8 cellular contexts compared by ENCODE assay signal in genomic region chr4:26321326-26322276, GRCh38. TPM values are rescaled to one million over a fixed set of nuclear protein-coding genes. Genes with fewer than 3 reads are reported as not detected.
A peak's percentile ranks its signal among the peaks of the same experiment; 100 is the strongest.
DNase-seq lines count a peak whose midpoint lies in the region; ATAC-seq, FAIRE-seq and TF ChIP-seq lines count a peak whose summit lies in the region.

No MANE protein-coding gene starts in this region.

- ATAC-seq in pancreas = no peak
- ATAC-seq in HG03469 (IDR thresholded peaks at IDR 0.05; ENCODE audit: unreplicated experiment) = no peak

- TF ChIP-seq CTCF in GM06990 (IDR thresholded peaks at IDR 0.05; ENCODE audit: insufficient read depth, low read length, poor library complexity, severe bottlenecking) (no peak), pancreas (IDR thresholded peaks at IDR 0.05) (no peak), GM10248 (IDR thresholded peaks at IDR 0.05; ENCODE audit: control extremely low read depth, extremely low read depth, low read depth, missing control alignments) (no peak)

- 1% methylated on average over 49 to 58 of the region's 58 CpGs for WGBS in pancreas, 2 donors

- DNase-seq in GM06990 (ENCODE audit: extremely low read depth, insufficient read length) (peak; percentile 47), NCI-H2227 (lab: John Stamatoyannopoulos, UW; ENCODE audit: unreplicated experiment) (peak; percentile 47), fibroblast of peridontal ligament (ENCODE audit: extremely low read depth) (peak; percentile 43), pancreas (peak in 4 of 6 donors; percentile 18 to 68 (median 40)), GM10248 (ENCODE audit: extremely low spot score) (no peak), AML-193 (lab: John Stamatoyannopoulos, UW) (no peak)
- peak; percentile 55 to 61 for DNase-seq in activated T-cell treated with anti-CD3 and anti-CD28 coated beads, Interleukin-2, amount 50 U/mL, for 48 hours

- H3K4me3 ChIP-seq in GM06990 (replicated peaks; ENCODE audit: low read depth, low read length) (peak overlapping the region; percentile 69), pancreas (peak overlapping the region; percentile 37 to 68 (median 55))

- intact Hi-C loops in pancreas (cut with DNase I) = no loop called here

- H3K36me3 ChIP-seq in GM06990 (ENCODE audit: control insufficient read depth, insufficient read depth, low read length) (no peaks in the 10 kb centered on the region), pancreas (no peaks in the 10 kb centered on the region)

- H3K27ac ChIP-seq in pancreas = peak overlapping the region in 3 of 4 donors; percentile 72 to 94 (median 90)

- FAIRE-seq in pancreas (lab: Jason Lieb, UNC) = no peak

- H3K27me3 ChIP-seq in GM06990 (replicated peaks; ENCODE audit: control insufficient read depth, insufficient read depth, low read length) (no peaks in the 10 kb centered on the region), pancreas (no peaks in the 10 kb centered on the region)

- no peaks in the 10 kb centered on the region for H3K9me3 ChIP-seq in pancreas

- POLR2A ChIA-PET in GM10248 (lab: Yijun Ruan, JAX) = no interaction called here

- peaks cover 10 to 21% (median 19%) of the 10 kb centered on the region in 3 donors for H3K4me1 ChIP-seq in pancreas

- CTCF ChIA-PET in GM10248 (lab: Yijun Ruan, JAX) = interaction anchor here (0.7 kb wide), 1 partner anchor 9 kb away, joined by 5 read pairs; no protein-coding TSS in a partner anchor

RNA-seq across cellular contexts. Expression of gene RBPJ, which starts 0.8 kb away (rescaled TPM):
- total RNA-seq in pancreas = 10 to 100 TPM; 17.6 to 50.2 (median 26.8) TPM
- polyA plus RNA-seq in pancreas = 10 to 100 TPM; 19.5 to 27.1 TPM

Comparison
In these comparisons a context has a peak if more than half of its experiments do, and no peak if none do; other contexts are left out.
1. DNase-seq: peak in GM06990 (single experiment), NCI-H2227 (single experiment), activated T-cell treated with anti-CD3 and anti-CD28 coated beads, Interleukin-2, amount 50 U/mL, for 48 hours (2 of 2), fibroblast of peridontal ligament (single experiment) and pancreas (4 of 6); none in GM10248 (single experiment) and AML-193 (0 of 2).